Comparison of ENCODE assay signal across 8 cellular contexts in the genomic region with DNA sequence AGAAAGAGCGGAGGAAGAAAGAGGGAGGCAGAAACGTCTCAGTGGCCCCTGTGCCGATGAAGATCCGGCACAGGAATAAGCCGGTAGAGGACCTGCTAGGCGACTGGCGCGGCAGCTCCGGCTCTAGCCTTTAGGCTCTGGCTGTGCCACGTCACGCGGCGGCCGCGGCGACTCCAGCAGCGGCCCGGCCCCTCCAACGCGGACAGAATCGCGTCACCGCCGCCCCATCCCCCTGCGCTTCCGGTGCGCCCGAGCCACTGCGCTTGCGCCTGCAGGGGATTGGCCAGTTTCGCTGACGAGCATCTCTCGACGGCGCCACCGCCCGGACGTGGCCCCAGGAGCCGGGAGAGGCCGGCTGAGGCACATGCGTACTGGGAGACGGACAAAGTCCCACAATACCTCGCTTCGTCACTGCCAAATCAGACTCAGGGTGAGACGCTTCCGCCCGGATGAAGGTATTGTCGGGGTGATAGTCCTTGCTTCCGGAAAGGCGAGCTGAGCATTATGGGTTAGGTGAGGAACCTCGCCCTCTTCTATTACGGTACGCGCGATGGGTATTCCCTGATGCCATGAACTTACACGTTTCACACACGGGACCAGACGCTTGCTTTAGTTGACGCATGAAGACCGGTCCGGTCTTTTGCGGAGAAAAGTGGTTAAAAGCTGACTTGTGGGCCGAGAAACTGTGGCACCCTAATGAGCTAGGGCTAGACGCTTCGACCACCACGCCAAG. TPM values are rescaled to one million over a fixed set of nuclear protein-coding genes. Genes with fewer than 3 reads are reported as not detected.
A peak's percentile ranks its signal among the peaks of the same experiment; 100 is the strongest.
DNase-seq lines count a peak whose midpoint lies in the region; ATAC-seq and TF ChIP-seq lines count a peak whose summit lies in the region.

ARF4 (minus strand) TSS at position 105 of the 733 bp plus-strand sequence. CDS start 204 bp downstream, outside the sequence.

- no peaks in the 10 kb centered on the region for H3K9me3 Mint-ChIP-seq in immature natural killer cell

- ATAC-seq in GM19023 (IDR thresholded peaks at IDR 0.05; ENCODE audit: unreplicated experiment) (peak; percentile 94), HG03280 (IDR thresholded peaks at IDR 0.05; ENCODE audit: unreplicated experiment) (peak; percentile 92)

- TF ChIP-seq CTCF in AG09319 (IDR thresholded peaks at IDR 0.05; ENCODE audit: low read depth, low read length): peak; percentile 27

- H3K27me3 Mint-ChIP-seq in immature natural killer cell (ENCODE audit: low read depth in 3 of 3): peaks cover 19 to 25% (median 24%) of the 10 kb centered on the region in 3 donors

- H3K4me1 Mint-ChIP-seq in immature natural killer cell: peaks cover 54 to 67% of the 10 kb centered on the region in 2 donors

- peak; percentile 99 for DNase-seq in AG09319 (ENCODE audit: extremely low read depth, low read depth)
- DNase-seq in NCI-H345 treated with DMSO at 0.1 percent for 48 hours (lab: John Stamatoyannopoulos, UW; ENCODE audit: unreplicated experiment): peak; percentile 91
- peak; percentile 97 to 99 (median 98) for DNase-seq in activated CD4-positive, CD25-positive, alpha-beta regulatory T cell (lab: John Stamatoyannopoulos, UW)
- peak; percentile 100 for DNase-seq in central memory CD4-positive, alpha-beta T cell
- peak; percentile 100 for DNase-seq in immature natural killer cell
- DNase-seq in smooth muscle cell of the brain vasculature (ENCODE audit: low read depth, low spot score): peak; percentile 99

- H3K27ac Mint-ChIP-seq in immature natural killer cell: peak within 1 kb of the TSS; percentile 100

- peak within 1 kb of the TSS; percentile 95 to 100 (median 98) for H3K4me3 Mint-ChIP-seq in immature natural killer cell

- peaks cover 0 to 4% (median 0%) of the 10 kb centered on the region in 3 donors for H3K36me3 Mint-ChIP-seq in immature natural killer cell

RNA-seq across cellular contexts. Expression of gene ARF4, which starts in this region (rescaled TPM):
- polyA plus RNA-seq in immature natural killer cell: 100 to 1,000 TPM; 136 to 221 (median 158) TPM

Comparison
In these comparisons a context has a peak if more than half of its experiments do, and no peak if none do; other contexts are left out.
1. Peak in every context shown above with its lines: DNase-seq and ATAC-seq.